Comparison of ENCODE assay signal across 12 cellular contexts in the genomic region with DNA sequence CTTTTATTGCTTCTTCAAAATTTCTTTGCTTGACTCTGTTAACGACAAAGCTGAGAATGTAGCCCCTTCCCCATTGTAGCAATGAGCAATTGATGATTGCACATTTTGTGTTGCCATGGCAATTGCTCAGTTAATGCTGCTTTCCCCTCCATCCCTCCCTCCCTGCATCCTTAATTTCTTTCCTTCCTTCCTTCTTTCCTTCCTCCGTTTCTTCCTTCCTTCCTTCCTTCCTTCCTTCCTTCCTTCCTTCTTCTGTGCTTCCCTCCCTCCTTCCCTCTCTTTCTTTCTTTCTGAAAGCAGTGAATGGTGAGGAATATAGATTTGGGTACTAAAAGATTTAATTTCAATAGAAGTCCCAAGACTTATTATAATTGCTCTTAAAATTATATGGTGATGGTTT.
"Had no signal": no experiment of that assay in that cellular context is flagged by ENCODE, and none has a peak within 500 bp of the region (broad histone marks: within the 10 kb centered on the region; RNA-seq: fewer than 3 reads in every experiment).

No MANE protein-coding gene starts in this region.

- H3K4me1 Mint-ChIP-seq: GM23338, H9 had no signal

- DNase-seq: H9, HCEC 1CT, HFFc6, IMR-90, Kasumi-1, KBM-7 had no signal

- H3K4me3 ChIP-seq: GM23338 had no signal

- H3K27ac ChIP-seq: HL-60, KMS-11 had no signal

- FAIRE-seq: H1, H54, HepG2 had no signal

- H3K27ac Mint-ChIP-seq: GM23338, H9, HFFc6 had no signal

- H3K9ac ChIP-seq: KMS-11 had no signal

- H3K4me3 Mint-ChIP-seq: GM23338, H9, HFFc6 had no signal

- H3K4me2 ChIP-seq: GM23338, KMS-11 had no signal

- H2AFZ ChIP-seq: GM23338 had no signal

- ATAC-seq: GM23338, HepG2 had no signal

- H3K9me3 Mint-ChIP-seq: GM23338, H9 had no signal
